In genomic region chr13:71525004-71525403, GRCh38 we compare ENCODE assay signal across 18 cellular contexts.
A peak's percentile ranks its signal among the peaks of the same experiment; 100 is the strongest.
DNase-seq lines count a peak whose midpoint lies in the region; TF ChIP-seq lines count a peak whose summit lies in the region.
"Had no signal": no experiment of that assay in that cellular context is flagged by ENCODE, and none has a peak within 500 bp of the region (broad histone marks: within the 10 kb centered on the region; RNA-seq: fewer than 3 reads in every experiment).

No MANE protein-coding gene starts in this region.

- TF ChIP-seq POLR2A in vagina (IDR thresholded peaks at IDR 0.05): no peak

- H3K27ac ChIP-seq in smooth muscle cell (ENCODE audit: low read depth): no peak overlapping the region
- H3K27ac ChIP-seq in vagina: no peak overlapping the region

- H3K36me3 ChIP-seq in smooth muscle cell (ENCODE audit: low read depth) (no peaks in the 10 kb centered on the region), vagina (no peaks in the 10 kb centered on the region)

- H3K27me3 ChIP-seq in smooth muscle cell (ENCODE audit: low read depth) (no peaks in the 10 kb centered on the region), vagina (no peaks in the 10 kb centered on the region)

- H4K20me1 ChIP-seq in smooth muscle cell (ENCODE audit: low read depth): no peaks in the 10 kb centered on the region

- no peaks in the 10 kb centered on the region for H3K4me1 ChIP-seq in smooth muscle cell (ENCODE audit: low read depth)
- H3K4me1 ChIP-seq in vagina: peaks cover 6% of the 10 kb centered on the region
- H3K4me1 ChIP-seq: Caco-2 had no signal

- intact Hi-C loops in vagina (cut with DNase I): no loop called here

- H3K4me3 ChIP-seq in smooth muscle cell (peak overlapping the region; percentile 30), vagina (no peak overlapping the region)

- no peaks in the 10 kb centered on the region for H3K36me3 Mint-ChIP-seq in glutamatergic neuron (ENCODE audit: unreplicated experiment)
- H3K36me3 Mint-ChIP-seq: T-cell had no signal

- peak overlapping the region; percentile 67 for H3K4me2 ChIP-seq in smooth muscle cell

- H3K9ac ChIP-seq in smooth muscle cell (ENCODE audit: low read depth): no peak overlapping the region

- no peaks in the 10 kb centered on the region for H3K9me3 ChIP-seq in smooth muscle cell (replicated peaks; ENCODE audit: low read depth)
- no peaks in the 10 kb centered on the region for H3K9me3 ChIP-seq in vagina
- H3K9me3 ChIP-seq: Caco-2 had no signal

- H3K4me1 Mint-ChIP-seq in glutamatergic neuron (ENCODE audit: low read depth, unreplicated experiment): peaks cover 41% of the 10 kb centered on the region
- H3K4me1 Mint-ChIP-seq: T-cell had no signal

- H3K27me3 Mint-ChIP-seq in glutamatergic neuron (ENCODE audit: unreplicated experiment): peaks cover 5% of the 10 kb centered on the region
- H3K27me3 Mint-ChIP-seq: T-cell had no signal

- peak overlapping the region; percentile 48 for H2AFZ ChIP-seq in smooth muscle cell (ENCODE audit: low read depth)

- no peaks in the 10 kb centered on the region for H3K79me2 ChIP-seq in smooth muscle cell (ENCODE audit: low read depth)

- peaks cover 2% of the 10 kb centered on the region for H3K9me3 Mint-ChIP-seq in glutamatergic neuron (ENCODE audit: unreplicated experiment)

- no peaks in the 10 kb centered on the region for H3F3A ChIP-seq in smooth muscle cell (ENCODE audit: low read depth)

- TF ChIP-seq CTCF in glutamatergic neuron (IDR thresholded peaks at IDR 0.05; ENCODE audit: partially characterized antibody, unreplicated experiment) (no peak), smooth muscle cell (IDR thresholded peaks at IDR 0.05; ENCODE audit: borderline replicate concordance, insufficient read depth, poor library complexity, severe bottlenecking) (no peak), vagina (IDR thresholded peaks at IDR 0.05) (no peak)

- DNase-seq in NCI-H2227 treated with DMSO at 0.1 percent for 48 hours (lab: John Stamatoyannopoulos, UW) (peak; percentile 62), NCI-H2227 (lab: John Stamatoyannopoulos, UW; ENCODE audit: unreplicated experiment) (no peak), NCI-H446 treated with DMSO at 0.1 percent for 48 hours (lab: John Stamatoyannopoulos, UW) (peak; percentile 66), glutamatergic neuron (no peak), smooth muscle cell (lab: John Stamatoyannopoulos, UW; ENCODE audit: unreplicated experiment) (no peak), mucosa of gallbladder (ENCODE audit: low spot score) (no peak), vagina (ENCODE audit: extremely low spot score in 2 of 2) (no peak)
- DNase-seq in activated CD4-positive, alpha-beta T cell treated with anti-CD3 and anti-CD28 coated beads, Interleukin-2, amount 50 U/mL, for 1 hour: no peak
- DNase-seq: activated naive CD4-positive, alpha-beta T cell treated with Interleukin-2 at 50 U/mL for 16 hours; activated T-cell treated with anti-CD3 and anti-CD28 coated beads, Interleukin-2, amount 50 U/mL, for 48 hours; amygdala; Caco-2; hypothalamus; mammary epithelial cell; nucleus accumbens; stimulated activated CD4-positive, alpha-beta T cell treated with anti-CD3 and anti-CD28 coated beads, Interleukin-4, amount 100 ng/mL, for 4 hours; stimulated activated naive CD8-positive, alpha-beta T cell treated with anti-CD3 and anti-CD28 coated beads, Interleukin-15, Interleukin-2, amounts not matched to agents 100 U/mL and 50 U/mL, for 24 hours; T-cell had no signal

- peak overlapping the region; percentile 82 for H3K4me3 Mint-ChIP-seq in glutamatergic neuron (ENCODE audit: unreplicated experiment)
- H3K4me3 Mint-ChIP-seq: T-cell had no signal

- WGBS in smooth muscle cell (ENCODE audit: low lambda C conversion rate): 51% methylated on average over 6 of the region's 6 CpGs

- peak overlapping the region; percentile 93 for H3K27ac Mint-ChIP-seq in glutamatergic neuron (ENCODE audit: unreplicated experiment)
- H3K27ac Mint-ChIP-seq: T-cell had no signal

Comparison
In these comparisons a context has a peak if more than half of its experiments do, and no peak if none do; other contexts are left out.
1. DNase-seq: peak in NCI-H2227 treated with DMSO at 0.1 percent for 48 hours (single experiment) and NCI-H446 treated with DMSO at 0.1 percent for 48 hours (single experiment); none in NCI-H2227 (single experiment), glutamatergic neuron (single experiment), smooth muscle cell (single experiment), activated CD4-positive, alpha-beta T cell treated with anti-CD3 and anti-CD28 coated beads, Interleukin-2, amount 50 U/mL, for 1 hour (single experiment), mucosa of gallbladder (single experiment) and vagina (0 of 2).